ENCODE assay signal across 8 cellular contexts in the genomic region with DNA sequence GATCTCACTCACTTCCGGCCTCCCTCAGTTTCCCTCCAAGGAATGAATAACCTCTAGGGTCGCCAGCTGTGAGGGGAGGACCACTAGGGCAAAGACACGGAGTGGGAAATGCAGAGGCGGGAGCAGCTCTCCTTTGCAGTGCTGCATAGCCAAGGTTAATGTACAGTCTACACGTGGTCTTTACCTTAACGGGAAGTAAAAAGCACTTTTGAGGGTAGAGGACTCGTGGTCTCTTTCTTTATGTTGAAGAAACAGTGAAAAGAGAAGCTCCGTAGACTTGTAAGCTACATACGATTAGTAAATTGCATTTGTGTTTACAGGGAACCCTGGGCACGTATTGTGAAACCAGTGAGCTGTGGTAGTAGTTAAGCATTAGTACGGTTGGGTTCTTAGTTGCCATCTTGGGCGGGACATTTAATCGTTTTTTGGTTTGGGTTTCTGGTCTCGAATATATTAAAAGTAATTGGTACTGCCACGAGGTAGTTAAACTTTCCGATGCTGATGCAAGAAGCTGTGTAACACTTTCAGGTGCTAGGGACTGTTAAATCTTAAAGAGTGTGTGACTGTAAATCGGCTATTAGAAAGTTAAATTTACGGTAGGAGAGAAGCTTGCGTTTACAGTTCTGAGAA. TPM values are rescaled to one million over a fixed set of nuclear protein-coding genes. Genes with fewer than 3 reads are reported as not detected.
DNase-seq lines count a peak whose midpoint lies in the region; ATAC-seq and TF ChIP-seq lines count a peak whose summit lies in the region.

No MANE protein-coding gene starts in this region.

- H3K9me3 Mint-ChIP-seq in type B pancreatic cell = no peaks in the 10 kb centered on the region

- BruUV-seq in Panc1 (replicated peaks; lab: Mats Ljungman, UMichigan) (no TSS peak), mammary epithelial cell (replicated peaks; lab: Mats Ljungman, UMichigan) (no TSS peak)

- H2AFZ ChIP-seq in mammary epithelial cell (ENCODE audit: low read depth, low read length) = peak overlapping the region; percentile 91

- H3K4me1 ChIP-seq in Panc1 (ENCODE audit: control insufficient read depth, insufficient read depth, low read length) (peaks cover 48% of the 10 kb centered on the region), mammary epithelial cell (ENCODE audit: insufficient read depth, low read length) (peaks cover 17% of the 10 kb centered on the region), lung (ENCODE audit: control insufficient read depth in 2 of 2, insufficient read depth in 2 of 2, low read length in 2 of 2) (peaks cover 0 to 11% of the 10 kb centered on the region in 2 donors)

- ATAC-seq in GM18907 (IDR thresholded peaks at IDR 0.05; ENCODE audit: unreplicated experiment) = peak; percentile 35
- ATAC-seq in HG03108 (IDR thresholded peaks at IDR 0.05; ENCODE audit: unreplicated experiment) = peak; percentile 29
- ATAC-seq in Panc1 = peak; percentile 35
- ATAC-seq in lung (ENCODE audit: insufficient read depth, low FRiP score) = no peak

- H3K36me3 ChIP-seq in Panc1 (ENCODE audit: control insufficient read depth, insufficient read depth, low read length) = peaks cover 7% of the 10 kb centered on the region; the same call in 1 of the 2 replicates
- no peaks in the 10 kb centered on the region for H3K36me3 ChIP-seq in mammary epithelial cell (ENCODE audit: insufficient read depth, low read length)
- no peaks in the 10 kb centered on the region for H3K36me3 ChIP-seq in lung (ENCODE audit: control insufficient read depth in 2 of 2, insufficient read depth in 2 of 2, low read length in 2 of 2)

- POLR2A ChIA-PET in Panc1 (lab: Charles Lee) = interaction anchor here (0.6 to 0.7 kb wide), 3 partner anchors 17 to 638 kb away, joined by 3 to 10 read pairs (median 4); no protein-coding TSS in a partner anchor

- DNase-seq in CD1c-positive myeloid dendritic cell (ENCODE audit: extremely low spot score) = peak; percentile 64
- DNase-seq in Panc1 (ENCODE audit: low read depth, low spot score) = no peak
- peak; percentile 41 for DNase-seq in mammary epithelial cell
- DNase-seq in lung (ENCODE audit: low spot score) = no peak
- no peak for DNase-seq in type B pancreatic cell (ENCODE audit: extremely low spot score, unreplicated experiment)
- no peak for DNase-seq in amniotic stem cell (lab: John Stamatoyannopoulos, UW)

- peaks cover 68% of the 10 kb centered on the region for H3K79me2 ChIP-seq in mammary epithelial cell (ENCODE audit: insufficient read depth, low read length)

- in situ Hi-C loops in Panc1 (cut with HindIII; ENCODE audit: low pct_unique_long_range_greater_than_20kb, low sequenced_read_pairs) = no loop called here
- in situ Hi-C loops in mammary epithelial cell (cut with MboI; ENCODE audit: low sequenced_read_pairs in 2 of 2) = loop anchor here in 1 of 2 donors (10.0 kb wide), 1 partner anchor 407 kb away; a partner anchor contains a TSS

- CTCF ChIA-PET in Panc1 (lab: Charles Lee) (no interaction called here), mammary epithelial cell (lab: Charles Lee; ENCODE audit: low non-redundant PET) (no interaction called here)

- H3K9me3 ChIP-seq in Panc1 (ENCODE audit: control insufficient read depth, insufficient read depth, low read depth, low read length) (no peaks in the 10 kb centered on the region), mammary epithelial cell (replicated peaks; ENCODE audit: insufficient read depth, low read length) (no peaks in the 10 kb centered on the region), lung (ENCODE audit: control insufficient read depth in 2 of 2, insufficient read depth in 1 of 2, low read length in 1 of 2) (no peaks in the 10 kb centered on the region)

- peaks cover 32% of the 10 kb centered on the region for H3K4me1 Mint-ChIP-seq in type B pancreatic cell (ENCODE audit: unreplicated experiment)

- H3K4me3 ChIP-seq in Panc1 (ENCODE audit: low read depth in 2 of 2, low read length in 2 of 2) (peak overlapping the region; percentile 96 to 97), mammary epithelial cell (replicated peaks in 1 of 3; ENCODE audit: insufficient read depth in 1 of 3, low read depth in 2 of 3, low read length in 3 of 3) (peak overlapping the region; percentile 56 to 89 (median 67)), lung (peak overlapping the region; percentile 97)

- peaks cover 4% of the 10 kb centered on the region for H3K36me3 Mint-ChIP-seq in type B pancreatic cell

- no peak for TF ChIP-seq CTCF in Panc1 (IDR thresholded peaks at IDR 0.05)
- TF ChIP-seq CTCF in mammary epithelial cell (conservative IDR thresholded peaks at IDR 0.05 in 1 of 2, IDR thresholded peaks at IDR 0.05 in 1 of 2; ENCODE audit: extremely low read depth in 1 of 2, insufficient read depth in 1 of 2, low read depth in 1 of 2, low read length in 2 of 2) = no peak
- TF ChIP-seq CTCF in lung (IDR thresholded peaks at IDR 0.05; ENCODE audit: control extremely low read depth, extremely low read depth) = no peak
- TF ChIP-seq CTCF in type B pancreatic cell (conservative IDR thresholded peaks at IDR 0.05) = no peak

- WGBS in mammary epithelial cell (ENCODE audit: low coverage, missing lambda C conversion rate) = under 1% methylated on average over 19 of the region's 19 CpGs
- 1% methylated on average over 19 of the region's 19 CpGs for WGBS in lung, 2 donors

- dilution Hi-C loops in mammary epithelial cell (cut with HindIII; ENCODE audit: low sequenced_read_pairs) = no loop called here

- H3K27ac Mint-ChIP-seq in type B pancreatic cell = peak overlapping the region; percentile 98

- H3K27ac ChIP-seq in Panc1 (ENCODE audit: low read length) (peak overlapping the region; percentile 99), mammary epithelial cell (ENCODE audit: insufficient read depth, low read depth, low read length) (peak overlapping the region; percentile 93), lung (ENCODE audit: low read depth in 1 of 2, low read length in 1 of 2) (peak overlapping the region; percentile 74 to 99)

- H3K27me3 ChIP-seq in Panc1 (ENCODE audit: control insufficient read depth, insufficient read depth, low read length) (no peaks in the 10 kb centered on the region), mammary epithelial cell (ENCODE audit: insufficient read depth, low read length) (no peaks in the 10 kb centered on the region), lung (ENCODE audit: control insufficient read depth, insufficient read depth) (no peaks in the 10 kb centered on the region)

- peaks cover 5% of the 10 kb centered on the region for H4K20me1 ChIP-seq in mammary epithelial cell (ENCODE audit: insufficient read depth, low read length)

- H3K9ac ChIP-seq in mammary epithelial cell (ENCODE audit: insufficient read depth, low read length) = peak overlapping the region; percentile 95

- intact Hi-C loops in Panc1 (cut with micrococcal nuclease; ENCODE audit: unreplicated experiment) (no loop called here), mammary epithelial cell (cut with micrococcal nuclease) (loop anchor here (5.0 kb wide), 1 partner anchor 425 kb away; a partner anchor contains a TSS)

- peak overlapping the region; percentile 90 for H3K4me2 ChIP-seq in mammary epithelial cell (ENCODE audit: insufficient read depth, low read depth, low read length)

- H3K27me3 Mint-ChIP-seq in type B pancreatic cell = no peaks in the 10 kb centered on the region

- peak overlapping the region; percentile 98 for H3K4me3 Mint-ChIP-seq in type B pancreatic cell

RNA-seq across cellular contexts. Expression of a gene that starts 0.8 kb away (rescaled TPM):
- total RNA-seq in Panc1 (2021; ENCODE audit: unreplicated experiment) (135 TPM), mammary epithelial cell (100 to 1,000 TPM in 1 of 2 donors, 10 to 100 TPM in 1; 76.7 to 122 TPM), lung (100 to 1,000 TPM in 1 of 2 donors, 10 to 100 TPM in 1; 59.2 to 167 TPM), type B pancreatic cell (ENCODE audit: low replicate concordance) (85.7 and 129 TPM in 2 replicates)
- polyA plus RNA-seq in Panc1 (2012; ENCODE audit: insufficient read length) = 38.6 TPM
- polyA plus RNA-seq in mammary epithelial cell (36.1 TPM), lung (10 to 100 TPM; 25.7 to 33.2 TPM)
- polyA minus RNA-seq in mammary epithelial cell = 17.1 TPM

RNA-seq across cellular contexts. Expression of a gene that starts 38.7 kb away (rescaled TPM):
- total RNA-seq in Panc1 (2021; ENCODE audit: unreplicated experiment) (0.36 TPM), mammary epithelial cell (not detected), lung (not detected), type B pancreatic cell (ENCODE audit: low replicate concordance) (0.12 and 0.58 TPM in 2 replicates)
- 0.24 TPM for polyA plus RNA-seq in Panc1 (2012; ENCODE audit: insufficient read length)
- polyA plus RNA-seq in mammary epithelial cell (0.05 TPM), lung (not detected)
- 0.41 TPM for polyA minus RNA-seq in mammary epithelial cell

Comparison
In these comparisons a context has a peak if more than half of its experiments do, and no peak if none do; other contexts are left out.
1. DNase-seq: peak in CD1c-positive myeloid dendritic cell (single experiment) and mammary epithelial cell (single experiment); none in Panc1 (single experiment), lung (single experiment), type B pancreatic cell (single experiment) and amniotic stem cell (single experiment).
2. Peak in every context shown above with its lines, with median percentiles within 50 percentile points of each other: H3K27ac ChIP-seq and H3K4me3 ChIP-seq.